Comparison of ENCODE assay signal across 18 cellular contexts in genomic region chr22:49257551-49257951, GRCh38.
DNase-seq lines count a peak whose midpoint lies in the region; ATAC-seq and TF ChIP-seq lines count a peak whose summit lies in the region.
"Had no signal": no experiment of that assay in that cellular context is flagged by ENCODE, and none has a peak within 500 bp of the region (broad histone marks: within the 10 kb centered on the region; RNA-seq: fewer than 3 reads in every experiment).

No MANE protein-coding gene starts in this region.

- H3K79me2 ChIP-seq in osteoblast (ENCODE audit: insufficient read depth, low read length) (no peaks in the 10 kb centered on the region), SK-N-SH (ENCODE audit: insufficient read depth) (no peaks in the 10 kb centered on the region)

- H4K20me1 ChIP-seq in osteoblast (ENCODE audit: insufficient read depth, low read length) (no peaks in the 10 kb centered on the region), SK-N-SH (ENCODE audit: insufficient read depth) (no peaks in the 10 kb centered on the region)

- H3F3A ChIP-seq in SK-N-SH (replicated peaks; ENCODE audit: insufficient read depth): no peaks in the 10 kb centered on the region

- H3K9ac ChIP-seq in endodermal cell (ENCODE audit: extremely low read depth, low read length, poor library complexity, severe bottlenecking) (no peak overlapping the region), SK-N-SH (no peak overlapping the region)
- H3K9ac ChIP-seq: KMS-11 had no signal

- H3K4me2 ChIP-seq in osteoblast (ENCODE audit: insufficient read depth, low read length) (no peak overlapping the region), SK-N-SH (no peak overlapping the region)
- H3K4me2 ChIP-seq: KMS-11 had no signal

- H3K4me3 ChIP-seq in endodermal cell (ENCODE audit: low read length) (no peak overlapping the region), osteoblast (ENCODE audit: insufficient read depth, low read length) (no peak overlapping the region), SK-N-SH (ENCODE audit: low read depth in 2 of 2, low read length in 1 of 2) (no peak overlapping the region)
- H3K4me3 ChIP-seq: Peyer's patch, SJCRH30 had no signal

- TF ChIP-seq RAD21 in SK-N-SH (IDR thresholded peaks at IDR 0.05; ENCODE audit: low read length): no peak

- no peaks in the 10 kb centered on the region for H3K36me3 ChIP-seq in endodermal cell (ENCODE audit: control insufficient read depth, insufficient read depth, low read length)
- H3K36me3 ChIP-seq in osteoblast (ENCODE audit: insufficient read depth, low read length): no peaks in the 10 kb centered on the region
- no peaks in the 10 kb centered on the region for H3K36me3 ChIP-seq in SK-N-SH (replicated peaks in 1 of 2; ENCODE audit: control insufficient read depth in 1 of 2, insufficient read depth in 2 of 2, low read length in 1 of 2)
- H3K36me3 ChIP-seq: Peyer's patch, SJCRH30 had no signal

- H3K27ac Mint-ChIP-seq in endodermal cell: no peak overlapping the region
- no peak overlapping the region for H3K27ac Mint-ChIP-seq in immature natural killer cell
- H3K27ac Mint-ChIP-seq: CD4-positive, CD25-positive, alpha-beta regulatory T cell had no signal

- H3K4me3 Mint-ChIP-seq in endodermal cell: no peak overlapping the region
- no peak overlapping the region for H3K4me3 Mint-ChIP-seq in immature natural killer cell
- H3K4me3 Mint-ChIP-seq: CD4-positive, CD25-positive, alpha-beta regulatory T cell had no signal

- H3K4me1 Mint-ChIP-seq in endodermal cell (no peaks in the 10 kb centered on the region), immature natural killer cell (no peaks in the 10 kb centered on the region)
- H3K4me1 Mint-ChIP-seq: CD4-positive, CD25-positive, alpha-beta regulatory T cell had no signal

- H2AFZ ChIP-seq in osteoblast (ENCODE audit: low read length): no peak overlapping the region
- H2AFZ ChIP-seq in SK-N-SH (ENCODE audit: low read depth): no peak overlapping the region

- H3K27me3 ChIP-seq in endodermal cell (ENCODE audit: control insufficient read depth, insufficient read depth, low read length, poor library complexity, severe bottlenecking): no peaks in the 10 kb centered on the region
- H3K27me3 ChIP-seq in osteoblast (ENCODE audit: insufficient read depth, low read length): no peaks in the 10 kb centered on the region
- no peaks in the 10 kb centered on the region for H3K27me3 ChIP-seq in SK-N-SH (ENCODE audit: insufficient read depth)
- H3K27me3 ChIP-seq: Peyer's patch had no signal

- no peaks in the 10 kb centered on the region for H3K27me3 Mint-ChIP-seq in endodermal cell (ENCODE audit: insufficient read depth)
- H3K27me3 Mint-ChIP-seq in immature natural killer cell (ENCODE audit: low read depth in 3 of 3): peaks cover 2 to 3% (median 2%) of the 10 kb centered on the region in 3 donors
- H3K27me3 Mint-ChIP-seq: CD4-positive, CD25-positive, alpha-beta regulatory T cell had no signal

- no peak for TF ChIP-seq EP300 in SK-N-SH (IDR thresholded peaks at IDR 0.05; ENCODE audit: borderline replicate concordance in 1 of 2, low read depth in 1 of 2, low read length in 1 of 2)

- POLR2A ChIA-PET in SK-N-SH (lab: Yijun Ruan, JAX): no interaction called here

- H3K27ac ChIP-seq in endodermal cell (ENCODE audit: low read depth, low read length) (no peak overlapping the region), osteoblast (ENCODE audit: low read depth, low read length) (no peak overlapping the region), SK-N-SH (ENCODE audit: low read depth in 2 of 2, low read length in 1 of 2) (no peak overlapping the region)
- H3K27ac ChIP-seq: KMS-11, Peyer's patch, SJCRH30 had no signal

- TF ChIP-seq CTCF in endodermal cell (conservative IDR thresholded peaks at IDR 0.05): no peak
- no peak for TF ChIP-seq CTCF in osteoblast (IDR thresholded peaks at IDR 0.05; ENCODE audit: extremely low read depth, low read depth, low read length)
- no peak for TF ChIP-seq CTCF in SK-N-SH (IDR thresholded peaks at IDR 0.05)

- H3K4me1 ChIP-seq in endodermal cell (ENCODE audit: control insufficient read depth, insufficient read depth, low read length): no peaks in the 10 kb centered on the region
- no peaks in the 10 kb centered on the region for H3K4me1 ChIP-seq in osteoblast (ENCODE audit: insufficient read depth, low read length)
- H3K4me1 ChIP-seq in SK-N-SH (ENCODE audit: control insufficient read depth in 1 of 2, insufficient read depth in 2 of 2, low read depth in 1 of 2, low read length in 1 of 2): no peaks in the 10 kb centered on the region
- H3K4me1 ChIP-seq: Peyer's patch, SJCRH30 had no signal

- no peak for ATAC-seq in HG02798 (IDR thresholded peaks at IDR 0.05; ENCODE audit: poor library complexity, unreplicated experiment)

- DNase-seq in stimulated activated CD4-positive, alpha-beta T cell treated with anti-CD3 and anti-CD28 coated beads, Interleukin-15, amount 100 ng/mL, for 24 hours: peak; percentile 5
- DNase-seq in stimulated activated CD4-positive, alpha-beta T cell treated with anti-CD3 and anti-CD28 coated beads, Interleukin-2, amount 100 ng/mL, for 24 hours: no peak
- peak; percentile 20 for DNase-seq in endodermal cell
- DNase-seq in osteoblast (ENCODE audit: insufficient read length, low spot score, missing footprints): peak; percentile 53
- DNase-seq in ureter (ENCODE audit: low spot score): peak; percentile 35
- no peak for DNase-seq in SK-N-SH
- no peak for DNase-seq in immature natural killer cell
- DNase-seq: CD4-positive, CD25-positive, alpha-beta regulatory T cell; EL; GF-D8; NCI-H1417; NCI-H187; NCI-H446; NCI-H526 had no signal

- no peaks in the 10 kb centered on the region for H3K36me3 Mint-ChIP-seq in endodermal cell (ENCODE audit: low read depth)
- H3K36me3 Mint-ChIP-seq in immature natural killer cell: no peaks in the 10 kb centered on the region
- H3K36me3 Mint-ChIP-seq: CD4-positive, CD25-positive, alpha-beta regulatory T cell had no signal

- no peaks in the 10 kb centered on the region for H3K9me3 ChIP-seq in endodermal cell (ENCODE audit: control insufficient read depth, low read length)
- H3K9me3 ChIP-seq in osteoblast (ENCODE audit: low read depth, low read length): no peaks in the 10 kb centered on the region
- H3K9me3 ChIP-seq in SK-N-SH: no peaks in the 10 kb centered on the region
- H3K9me3 ChIP-seq: Peyer's patch, SJCRH30 had no signal

- no peaks in the 10 kb centered on the region for H3K9me2 ChIP-seq in SK-N-SH

- CTCF ChIA-PET in SK-N-SH (lab: Yijun Ruan, JAX): no interaction called here

- 93 to 96% methylated on average over 8 to 12 of the region's 12 CpGs for WGBS in endodermal cell (ENCODE audit: insufficient coverage in 1 of 2, insufficient read length in 1 of 2), 2 experiments
- 43% methylated on average over 11 of the region's 12 CpGs for WGBS in SK-N-SH (ENCODE audit: low lambda C conversion rate)

- H3K9me3 Mint-ChIP-seq in endodermal cell (peaks cover 10% of the 10 kb centered on the region), immature natural killer cell (no peaks in the 10 kb centered on the region)
- H3K9me3 Mint-ChIP-seq: CD4-positive, CD25-positive, alpha-beta regulatory T cell had no signal

TF ChIP-seq in SK-N-SH, 30 proteins besides CTCF, POLR2A, EP300 and RAD21:
- TF ChIP-seq USF2 (IDR thresholded peaks at IDR 0.05; ENCODE audit: borderline replicate concordance, low read depth, low read length) (no peak), ELF1 (IDR thresholded peaks at IDR 0.05) (no peak), MXI1 (IDR thresholded peaks at IDR 0.05; ENCODE audit: low read depth, low read length) (no peak), GATA2 (CRISPR knock-in tag; IDR thresholded peaks at IDR 0.05) (no peak), RXRA (IDR thresholded peaks at IDR 0.05; ENCODE audit: borderline replicate concordance, low read depth) (no peak), NFIC (IDR thresholded peaks at IDR 0.05; ENCODE audit: borderline replicate concordance) (no peak), MEF2A (IDR thresholded peaks at IDR 0.05; ENCODE audit: borderline replicate concordance, low read depth) (no peak)

Comparison
In these comparisons a context has a peak if more than half of its experiments do, and no peak if none do; other contexts are left out.
1. DNase-seq: peak in stimulated activated CD4-positive, alpha-beta T cell treated with anti-CD3 and anti-CD28 coated beads, Interleukin-15, amount 100 ng/mL, for 24 hours (single experiment), endodermal cell (single experiment), osteoblast (single experiment) and ureter (single experiment); none in stimulated activated CD4-positive, alpha-beta T cell treated with anti-CD3 and anti-CD28 coated beads, Interleukin-2, amount 100 ng/mL, for 24 hours (0 of 2), SK-N-SH (single experiment) and immature natural killer cell (0 of 3).